ENCODE assay signal across 8 cellular contexts in the genomic region with DNA sequence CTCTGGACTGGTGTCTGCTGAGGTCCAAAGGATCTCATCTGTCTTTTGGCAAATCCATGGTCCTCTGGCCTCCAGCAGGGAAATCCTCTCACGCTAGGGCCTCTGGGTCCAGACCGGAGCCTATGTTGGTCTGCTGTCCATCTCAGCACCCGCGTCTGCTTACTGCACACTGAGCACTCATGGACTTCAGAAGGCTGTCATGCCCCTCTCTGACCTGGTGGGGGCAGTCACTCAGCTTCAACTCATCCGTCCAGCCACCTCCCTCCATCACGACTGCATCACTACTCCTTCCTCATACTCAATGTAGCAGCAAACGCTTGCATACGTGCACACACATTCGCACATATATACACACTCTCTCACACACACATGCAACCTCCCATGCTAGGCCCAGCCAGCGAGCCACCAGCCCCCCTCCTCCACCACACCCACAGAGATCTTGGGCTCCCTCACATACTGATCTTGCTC. TPM values are rescaled to one million over a fixed set of nuclear protein-coding genes. Genes with fewer than 3 reads are reported as not detected.
DNase-seq lines count a peak whose midpoint lies in the region; ATAC-seq, FAIRE-seq and TF ChIP-seq lines count a peak whose summit lies in the region.

No MANE protein-coding gene starts in this region.

- no peak for FAIRE-seq in urothelium cell line (lab: Jason Lieb, UNC)

- ATAC-seq in GM18508 (IDR thresholded peaks at IDR 0.05; ENCODE audit: insufficient read depth, unreplicated experiment) (peak; percentile 89), HG02798 (IDR thresholded peaks at IDR 0.05; ENCODE audit: poor library complexity, unreplicated experiment) (peak; percentile 99), left colon (peak; percentile 61)

- H3K27ac Mint-ChIP-seq in activated T-helper 2 cell treated with anti-CD3 and anti-CD28 coated beads, Interferon-gamma antibody, Interleukin-2, Interleukin-4, amounts not matched to agents 10 μg/mL and 5 μg/mL and 100 μg/mL, durations not matched to agents 14 hours and 24 hours and 36 hours: no peak overlapping the region

- no peaks in the 10 kb centered on the region for H3K36me3 Mint-ChIP-seq in activated T-helper 2 cell treated with anti-CD3 and anti-CD28 coated beads, Interferon-gamma antibody, Interleukin-2, Interleukin-4, amounts not matched to agents 10 μg/mL and 5 μg/mL and 100 μg/mL, durations not matched to agents 14 hours and 24 hours and 36 hours (ENCODE audit: low read depth)

- TF ChIP-seq CTCF in AG10803 (conservative IDR thresholded peaks at IDR 0.05; ENCODE audit: low read length): peak; percentile 41

- H3K4me3 ChIP-seq in AG10803 (ENCODE audit: low read length): no peak overlapping the region

- H3K9me3 Mint-ChIP-seq in activated T-helper 2 cell treated with anti-CD3 and anti-CD28 coated beads, Interferon-gamma antibody, Interleukin-2, Interleukin-4, amounts not matched to agents 10 μg/mL and 5 μg/mL and 100 μg/mL, durations not matched to agents 14 hours and 24 hours and 36 hours: no peaks in the 10 kb centered on the region

- H3K4me1 Mint-ChIP-seq in activated T-helper 2 cell treated with anti-CD3 and anti-CD28 coated beads, Interferon-gamma antibody, Interleukin-2, Interleukin-4, amounts not matched to agents 10 μg/mL and 5 μg/mL and 100 μg/mL, durations not matched to agents 14 hours and 24 hours and 36 hours (ENCODE audit: low read depth): no peaks in the 10 kb centered on the region

- H3K4me3 Mint-ChIP-seq in activated T-helper 2 cell treated with anti-CD3 and anti-CD28 coated beads, Interferon-gamma antibody, Interleukin-2, Interleukin-4, amounts not matched to agents 10 μg/mL and 5 μg/mL and 100 μg/mL, durations not matched to agents 14 hours and 24 hours and 36 hours (ENCODE audit: low read depth): no peak overlapping the region

- DNase-seq in AG10803 (ENCODE audit: low read depth): peak; percentile 15
- peak; percentile 54 for DNase-seq in NCI-H69 (lab: John Stamatoyannopoulos, UW)
- peak; percentile 38 for DNase-seq in activated T-helper 2 cell treated with anti-CD3 and anti-CD28 coated beads, Interferon-gamma antibody, Interleukin-2, Interleukin-4, amounts not matched to agents 10 μg/mL and 5 μg/mL and 100 μg/mL, durations not matched to agents 14 hours and 24 hours and 36 hours (ENCODE audit: low spot score)
- DNase-seq in left colon: peak; percentile 30 to 41
- peak; percentile 19 for DNase-seq in urothelium cell line (ENCODE audit: low spot score)
- no peak for DNase-seq in midbrain (lab: John Stamatoyannopoulos, UW)

- intact Hi-C loops in activated T-helper 2 cell treated with anti-CD3 and anti-CD28 coated beads, Interferon-gamma antibody, Interleukin-2, Interleukin-4, amounts not matched to agents 10 μg/mL and 5 μg/mL and 100 μg/mL, durations not matched to agents 14 hours and 24 hours and 36 hours (cut with micrococcal nuclease): loop anchor here (5.0 kb wide), 1 partner anchor 85 kb away; no protein-coding TSS in a partner anchor
- intact Hi-C loops in left colon (cut with DNase I, micrococcal nuclease): no loop called here

- H3K27me3 Mint-ChIP-seq in activated T-helper 2 cell treated with anti-CD3 and anti-CD28 coated beads, Interferon-gamma antibody, Interleukin-2, Interleukin-4, amounts not matched to agents 10 μg/mL and 5 μg/mL and 100 μg/mL, durations not matched to agents 14 hours and 24 hours and 36 hours (ENCODE audit: low read depth): no peaks in the 10 kb centered on the region

RNA-seq across cellular contexts. Expression of gene GABRR2, which starts 33.3 kb away (rescaled TPM):
- 0.34 and 0.78 TPM in 2 replicates for total RNA-seq in activated T-helper 2 cell treated with anti-CD3 and anti-CD28 coated beads, Interferon-gamma antibody, Interleukin-2, Interleukin-4, amounts not matched to agents 10 μg/mL and 5 μg/mL and 100 μg/mL, durations not matched to agents 14 hours and 24 hours and 36 hours
- under 1 TPM; 0.55 to 0.75 TPM for total RNA-seq in left colon
